ENCODE assay signal across 1 cellular context in the genomic region with DNA sequence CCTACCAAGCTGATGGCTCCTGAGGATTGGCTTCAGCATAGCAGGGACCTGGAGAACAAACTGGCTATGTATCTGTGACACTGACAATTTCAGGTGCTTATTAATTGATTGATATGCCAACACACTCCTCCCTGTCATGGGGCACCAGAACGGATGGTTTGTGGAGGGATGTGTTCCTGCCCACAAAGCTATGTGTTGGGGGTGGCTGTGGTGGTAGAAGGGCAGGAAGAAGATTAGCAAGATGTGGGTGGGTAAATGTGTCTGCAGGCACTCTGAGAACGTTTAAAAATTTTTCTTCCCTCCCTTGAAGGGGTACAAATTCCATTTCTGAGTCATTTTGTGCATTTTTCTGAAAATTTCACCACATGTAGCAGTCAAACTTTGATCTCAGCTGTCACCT.
TF ChIP-seq lines count a peak whose summit lies in the region.

No MANE protein-coding gene starts in this region.

TF ChIP-seq in endothelial cell of umbilical vein, 7 proteins besides CTCF, POLR2A, EP300 and RAD21:
- TF ChIP-seq FOS (IDR thresholded peaks at IDR 0.05; ENCODE audit: borderline replicate concordance, insufficient read depth, low read length): no peak
